In the genomic region with DNA sequence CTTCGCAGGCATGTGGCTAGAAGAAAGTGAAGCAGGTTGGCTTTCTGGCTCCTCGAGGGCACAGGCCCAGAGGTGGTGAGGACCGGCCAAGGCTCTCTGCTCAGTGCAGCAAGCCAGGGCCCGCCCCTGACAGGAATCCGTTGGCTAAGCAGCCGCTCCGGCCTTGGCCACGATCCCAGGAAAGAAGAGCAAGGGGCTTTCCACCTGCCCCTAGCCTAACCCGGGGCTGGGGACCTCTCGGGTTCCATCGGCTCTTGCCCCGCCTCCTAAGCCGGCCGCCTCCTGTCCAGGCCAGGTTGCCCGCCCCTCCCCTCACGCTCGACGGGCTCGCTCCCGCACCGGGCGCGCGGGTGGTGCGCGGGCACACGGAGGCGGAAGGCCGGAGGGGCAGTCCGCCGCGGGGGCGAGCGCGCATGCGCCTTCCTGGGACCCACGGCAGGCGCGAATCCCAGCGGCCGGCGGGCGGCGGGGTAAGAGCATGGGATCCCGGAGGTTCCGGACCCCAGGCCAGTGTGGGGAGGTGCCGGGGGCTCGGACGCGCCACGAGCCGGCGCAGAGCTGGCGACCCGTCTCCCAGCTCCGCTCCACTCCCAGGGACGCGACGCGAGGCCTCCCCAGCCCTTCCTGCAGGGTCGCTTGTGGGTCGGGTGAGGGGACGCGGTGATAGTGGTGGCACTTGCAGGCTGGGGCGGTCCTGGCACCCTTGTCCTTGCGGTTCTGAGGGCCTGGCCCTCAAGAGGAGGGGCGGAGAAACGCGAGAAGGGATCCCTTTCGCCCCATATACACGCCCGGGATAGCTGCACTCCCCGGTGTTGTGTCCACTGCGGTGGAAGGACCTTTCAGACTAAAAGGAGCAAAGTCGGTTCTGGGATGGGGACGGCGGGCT, we compare ENCODE assay signal across 1 cellular context.
TF ChIP-seq lines count a peak whose summit lies in the region.

TSS of gene ALG6 (plus strand) at position 410 of the 886 bp plus-strand sequence. CDS start 3,351 bp downstream, outside the sequence.

TF ChIP-seq in HepG2, 621 proteins besides CTCF, POLR2A, EP300 and RAD21 (continued from another document and continues in another):
- no peak; the same call in 1 of the 2 replicates for TF ChIP-seq PRDM15 (CRISPR knock-in tag; IDR thresholded peaks at IDR 0.05)
- TF ChIP-seq SP5 (CRISPR knock-in tag; IDR thresholded peaks at IDR 0.05; ENCODE audit: borderline replicate concordance, low read depth): no peak
- TF ChIP-seq CCDC6 (CRISPR knock-in tag; IDR thresholded peaks at IDR 0.05): no peak; the same call in 1 of the 2 replicates
- no peak for TF ChIP-seq ZNF337 (CRISPR knock-in tag; IDR thresholded peaks at IDR 0.05; ENCODE audit: borderline replicate concordance, low read depth)
- TF ChIP-seq ZNF24 (IDR thresholded peaks at IDR 0.05): no peak
- TF ChIP-seq ZNF451 (CRISPR knock-in tag; IDR thresholded peaks at IDR 0.05): 0 out of 2 replicates have a peak, but pooled peaks have one; percentile 86
- no peak for TF ChIP-seq KLF9 (CRISPR knock-in tag; IDR thresholded peaks at IDR 0.05; ENCODE audit: low read depth)
- no peak for TF ChIP-seq SIN3A (IDR thresholded peaks at IDR 0.05; ENCODE audit: borderline replicate concordance, low read depth, low read length)
- TF ChIP-seq GMEB1 (CRISPR knock-in tag; IDR thresholded peaks at IDR 0.05; ENCODE audit: borderline replicate concordance): peak; percentile 94
- TF ChIP-seq KLF11 (CRISPR knock-in tag; IDR thresholded peaks at IDR 0.05): no peak
- no peak for TF ChIP-seq THYN1 (CRISPR knock-in tag; IDR thresholded peaks at IDR 0.05; ENCODE audit: borderline replicate concordance, low read depth)
- TF ChIP-seq ZNF253 (CRISPR knock-in tag; IDR thresholded peaks at IDR 0.05; ENCODE audit: borderline replicate concordance): peak; percentile 69; the same call in 1 of the 2 replicates
- peak; percentile 34; the same call in 1 of the 2 replicates for TF ChIP-seq ETV6 (CRISPR knock-in tag; conservative IDR thresholded peaks at IDR 0.05)
- no peak for TF ChIP-seq RCOR2 (CRISPR knock-in tag; IDR thresholded peaks at IDR 0.05)
- 0 out of 2 replicates have a peak, but pooled peaks have one; percentile 37 for TF ChIP-seq MXD1 (CRISPR knock-in tag; IDR thresholded peaks at IDR 0.05)
- TF ChIP-seq ARHGAP35 (CRISPR knock-in tag; IDR thresholded peaks at IDR 0.05; ENCODE audit: borderline replicate concordance): no peak
- peak; percentile 54 for TF ChIP-seq ZNF552 (CRISPR knock-in tag; IDR thresholded peaks at IDR 0.05; ENCODE audit: borderline replicate concordance)
- TF ChIP-seq CHD2 (IDR thresholded peaks at IDR 0.05; ENCODE audit: low read depth, low read length): no peak
- no peak for TF ChIP-seq ZNF652 (CRISPR knock-in tag; IDR thresholded peaks at IDR 0.05; ENCODE audit: borderline replicate concordance, low read depth)
- TF ChIP-seq ZNF296 (CRISPR knock-in tag; conservative IDR thresholded peaks at IDR 0.05): no peak
- TF ChIP-seq SMC3 (IDR thresholded peaks at IDR 0.05; ENCODE audit: low read length): no peak
- TF ChIP-seq, protein P1, sequence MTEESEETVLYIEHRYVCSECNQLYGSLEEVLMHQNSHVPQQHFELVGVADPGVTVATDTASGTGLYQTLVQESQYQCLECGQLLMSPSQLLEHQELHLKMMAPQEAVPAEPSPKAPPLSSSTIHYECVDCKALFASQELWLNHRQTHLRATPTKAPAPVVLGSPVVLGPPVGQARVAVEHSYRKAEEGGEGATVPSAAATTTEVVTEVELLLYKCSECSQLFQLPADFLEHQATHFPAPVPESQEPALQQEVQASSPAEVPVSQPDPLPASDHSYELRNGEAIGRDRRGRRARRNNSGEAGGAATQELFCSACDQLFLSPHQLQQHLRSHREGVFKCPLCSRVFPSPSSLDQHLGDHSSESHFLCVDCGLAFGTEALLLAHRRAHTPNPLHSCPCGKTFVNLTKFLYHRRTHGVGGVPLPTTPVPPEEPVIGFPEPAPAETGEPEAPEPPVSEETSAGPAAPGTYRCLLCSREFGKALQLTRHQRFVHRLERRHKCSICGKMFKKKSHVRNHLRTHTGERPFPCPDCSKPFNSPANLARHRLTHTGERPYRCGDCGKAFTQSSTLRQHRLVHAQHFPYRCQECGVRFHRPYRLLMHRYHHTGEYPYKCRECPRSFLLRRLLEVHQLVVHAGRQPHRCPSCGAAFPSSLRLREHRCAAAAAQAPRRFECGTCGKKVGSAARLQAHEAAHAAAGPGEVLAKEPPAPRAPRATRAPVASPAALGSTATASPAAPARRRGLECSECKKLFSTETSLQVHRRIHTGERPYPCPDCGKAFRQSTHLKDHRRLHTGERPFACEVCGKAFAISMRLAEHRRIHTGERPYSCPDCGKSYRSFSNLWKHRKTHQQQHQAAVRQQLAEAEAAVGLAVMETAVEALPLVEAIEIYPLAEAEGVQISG (CRISPR knock-in tag; IDR thresholded peaks at IDR 0.05): peak; percentile 57; the same call in 1 of the 2 replicates
- no peak for TF ChIP-seq TBL1XR1 (IDR thresholded peaks at IDR 0.05; ENCODE audit: borderline replicate concordance, low read length, partially characterized antibody)
- no peak for TF ChIP-seq PAX8 (CRISPR knock-in tag; IDR thresholded peaks at IDR 0.05; ENCODE audit: borderline replicate concordance)
- no peak; the same call in 1 of the 2 replicates for TF ChIP-seq ZNF503 (CRISPR knock-in tag; IDR thresholded peaks at IDR 0.05)
- no peak for TF ChIP-seq IKZF1 (IDR thresholded peaks at IDR 0.05)
- no peak for TF ChIP-seq SP2 (CRISPR knock-in tag; IDR thresholded peaks at IDR 0.05)
- TF ChIP-seq ZNF530 (CRISPR knock-in tag; IDR thresholded peaks at IDR 0.05; ENCODE audit: low read depth): no peak
- TF ChIP-seq, protein P2, sequence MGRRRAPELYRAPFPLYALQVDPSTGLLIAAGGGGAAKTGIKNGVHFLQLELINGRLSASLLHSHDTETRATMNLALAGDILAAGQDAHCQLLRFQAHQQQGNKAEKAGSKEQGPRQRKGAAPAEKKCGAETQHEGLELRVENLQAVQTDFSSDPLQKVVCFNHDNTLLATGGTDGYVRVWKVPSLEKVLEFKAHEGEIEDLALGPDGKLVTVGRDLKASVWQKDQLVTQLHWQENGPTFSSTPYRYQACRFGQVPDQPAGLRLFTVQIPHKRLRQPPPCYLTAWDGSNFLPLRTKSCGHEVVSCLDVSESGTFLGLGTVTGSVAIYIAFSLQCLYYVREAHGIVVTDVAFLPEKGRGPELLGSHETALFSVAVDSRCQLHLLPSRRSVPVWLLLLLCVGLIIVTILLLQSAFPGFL (CRISPR knock-in tag; IDR thresholded peaks at IDR 0.05): no peak
- TF ChIP-seq ZFAT (CRISPR knock-in tag; conservative IDR thresholded peaks at IDR 0.05): no peak
- peak; percentile 91; the same call in 1 of the 2 replicates for TF ChIP-seq ZNF776 (CRISPR knock-in tag; IDR thresholded peaks at IDR 0.05)
- TF ChIP-seq ZNF746 (CRISPR knock-in tag; IDR thresholded peaks at IDR 0.05): peak; percentile 54; the same call in 1 of the 2 replicates
- peak; percentile 83 to 89 for TF ChIP-seq HMGXB4 (CRISPR knock-in tag; IDR thresholded peaks at IDR 0.05; ENCODE audit: borderline replicate concordance in 1 of 2, low read depth in 1 of 2)
- TF ChIP-seq XBP1 (CRISPR knock-in tag; IDR thresholded peaks at IDR 0.05): no peak
- TF ChIP-seq ZNF768 (CRISPR knock-in tag; IDR thresholded peaks at IDR 0.05): no peak
- TF ChIP-seq KLF16 (CRISPR knock-in tag; IDR thresholded peaks at IDR 0.05): peak in 1 of 2 experiments; percentile 63; a peak in 1 of 4 replicates
- TF ChIP-seq ATF4 (CRISPR knock-in tag; IDR thresholded peaks at IDR 0.05): no peak; a peak in 1 of 4 replicates
- TF ChIP-seq, protein P3, sequence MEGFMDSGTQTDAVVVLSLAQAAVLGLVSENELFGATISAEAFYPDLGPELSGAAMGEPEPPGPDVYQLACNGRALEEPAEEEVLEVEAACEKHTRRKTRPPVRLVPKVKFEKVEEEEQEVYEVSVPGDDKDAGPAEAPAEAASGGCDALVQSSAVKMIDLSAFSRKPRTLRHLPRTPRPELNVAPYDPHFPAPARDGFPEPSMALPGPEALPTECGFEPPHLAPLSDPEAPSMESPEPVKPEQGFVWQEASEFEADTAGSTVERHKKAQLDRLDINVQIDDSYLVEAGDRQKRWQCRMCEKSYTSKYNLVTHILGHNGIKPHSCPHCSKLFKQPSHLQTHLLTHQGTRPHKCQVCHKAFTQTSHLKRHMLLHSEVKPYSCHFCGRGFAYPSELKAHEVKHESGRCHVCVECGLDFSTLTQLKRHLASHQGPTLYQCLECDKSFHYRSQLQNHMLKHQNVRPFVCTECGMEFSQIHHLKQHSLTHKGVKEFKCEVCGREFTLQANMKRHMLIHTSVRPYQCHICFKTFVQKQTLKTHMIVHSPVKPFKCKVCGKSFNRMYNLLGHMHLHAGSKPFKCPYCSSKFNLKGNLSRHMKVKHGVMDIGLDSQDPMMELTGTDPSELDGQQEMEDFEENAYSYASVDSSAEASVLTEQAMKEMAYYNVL (CRISPR knock-in tag; IDR thresholded peaks at IDR 0.05; ENCODE audit: borderline replicate concordance): no peak
- no peak for TF ChIP-seq NR1H2 (CRISPR knock-in tag; IDR thresholded peaks at IDR 0.05; ENCODE audit: borderline replicate concordance, low read depth)
- no peak for TF ChIP-seq MAFG (CRISPR knock-in tag; IDR thresholded peaks at IDR 0.05)
- no peak for TF ChIP-seq ZNF569 (CRISPR knock-in tag; IDR thresholded peaks at IDR 0.05; ENCODE audit: borderline replicate concordance)
- TF ChIP-seq SP140L (CRISPR knock-in tag; IDR thresholded peaks at IDR 0.05; ENCODE audit: borderline replicate concordance): no peak
- TF ChIP-seq NFYB (CRISPR knock-in tag; IDR thresholded peaks at IDR 0.05): no peak
